In genomic region chr11:31059529-31059928, GRCh38 we compare ENCODE assay signal across 17 cellular contexts.
DNase-seq lines count a peak whose midpoint lies in the region; ATAC-seq, FAIRE-seq and TF ChIP-seq lines count a peak whose summit lies in the region.
"Had no signal": no experiment of that assay in that cellular context is flagged by ENCODE, and none has a peak within 500 bp of the region (broad histone marks: within the 10 kb centered on the region; RNA-seq: fewer than 3 reads in every experiment).

No MANE protein-coding gene starts in this region.

- TF ChIP-seq CTCF in HepG2 (CRISPR knock-in tag; IDR thresholded peaks at IDR 0.05) (no peak), brain microvascular endothelial cell (IDR thresholded peaks at IDR 0.05; ENCODE audit: low read depth, low read length, missing control alignments) (no peak), osteocyte (IDR thresholded peaks at IDR 0.05) (no peak)

- H3K9me3 Mint-ChIP-seq in osteocyte (ENCODE audit: unreplicated experiment) = no peaks in the 10 kb centered on the region

- no peak overlapping the region for H3K27ac ChIP-seq in HepG2 (ENCODE audit: extremely low read length, insufficient read depth, low read length)
- no peak overlapping the region for H3K27ac ChIP-seq in Karpas-422 (ENCODE audit: low read length)
- H3K27ac ChIP-seq in brain microvascular endothelial cell = no peak overlapping the region
- H3K27ac ChIP-seq: 22Rv1; BLaER1 treated with 17β-estradiol and CSF1 and Interleukin-3, amounts not matched to agents 10 nM and 100 nM; GM23248 had no signal

- no peaks in the 10 kb centered on the region for H4K20me1 ChIP-seq in HepG2 (ENCODE audit: insufficient read depth, low read length)
- no peaks in the 10 kb centered on the region for H4K20me1 ChIP-seq in Karpas-422 (ENCODE audit: insufficient read depth, low read depth, low read length)
- H4K20me1 ChIP-seq: BLaER1 treated with 17β-estradiol and CSF1 and Interleukin-3, amounts not matched to agents 10 nM and 100 nM had no signal

- no peaks in the 10 kb centered on the region for H3K27me3 Mint-ChIP-seq in osteocyte (ENCODE audit: unreplicated experiment)
- H3K27me3 Mint-ChIP-seq: CD4-positive, CD25-positive, alpha-beta regulatory T cell had no signal

- peak; percentile 73 for FAIRE-seq in HepG2 (lab: Jason Lieb, UNC)
- FAIRE-seq: G401.6, GM12891 had no signal

- no peaks in the 10 kb centered on the region for H3K9me2 ChIP-seq in Karpas-422 (replicated peaks; ENCODE audit: insufficient read depth, low read length)

- H3K79me2 ChIP-seq in HepG2 (ENCODE audit: insufficient read depth, low read length) (no peaks in the 10 kb centered on the region), Karpas-422 (ENCODE audit: low read length) (no peaks in the 10 kb centered on the region)

- peaks cover 4% of the 10 kb centered on the region for H3K4me1 Mint-ChIP-seq in osteocyte (ENCODE audit: unreplicated experiment)
- H3K4me1 Mint-ChIP-seq: CD4-positive, CD25-positive, alpha-beta regulatory T cell had no signal

- intact Hi-C loops in HepG2 (cut with micrococcal nuclease; ENCODE audit: unreplicated experiment) = no loop called here

- H3K27ac Mint-ChIP-seq in osteocyte (ENCODE audit: unreplicated experiment) = no peak overlapping the region
- H3K27ac Mint-ChIP-seq: CD4-positive, CD25-positive, alpha-beta regulatory T cell had no signal

- TF ChIP-seq RAD21 in HepG2 (CRISPR knock-in tag; IDR thresholded peaks at IDR 0.05) = no peak

- no peaks in the 10 kb centered on the region for H3K9me3 ChIP-seq in HepG2 (ENCODE audit: low read length)
- no peaks in the 10 kb centered on the region for H3K9me3 ChIP-seq in Karpas-422 (ENCODE audit: low read length)
- H3K9me3 ChIP-seq: BLaER1 treated with 17β-estradiol and CSF1 and Interleukin-3, amounts not matched to agents 10 nM and 100 nM had no signal

- H3K36me3 ChIP-seq in HepG2 (replicated peaks in 1 of 2; ENCODE audit: control insufficient read depth in 1 of 2, insufficient read depth in 2 of 2, low read length in 2 of 2) (no peaks in the 10 kb centered on the region), Karpas-422 (ENCODE audit: insufficient read depth, low read length) (no peaks in the 10 kb centered on the region), brain microvascular endothelial cell (replicated peaks) (no peaks in the 10 kb centered on the region)
- H3K36me3 ChIP-seq: BLaER1 treated with 17β-estradiol and CSF1 and Interleukin-3, amounts not matched to agents 10 nM and 100 nM had no signal

- H3K9ac ChIP-seq in HepG2 (ENCODE audit: insufficient read depth, low read depth, low read length) (no peak overlapping the region), Karpas-422 (ENCODE audit: low read length) (no peak overlapping the region)
- H3K9ac ChIP-seq: BLaER1 treated with 17β-estradiol and CSF1 and Interleukin-3, amounts not matched to agents 10 nM and 100 nM; GM23248 had no signal

- H3K4me1 ChIP-seq in HepG2 (ENCODE audit: insufficient read depth, low read length) = peaks cover 43% of the 10 kb centered on the region
- no peaks in the 10 kb centered on the region for H3K4me1 ChIP-seq in Karpas-422 (ENCODE audit: low read length)
- H3K4me1 ChIP-seq: BLaER1 treated with 17β-estradiol and CSF1 and Interleukin-3, amounts not matched to agents 10 nM and 100 nM had no signal

- H3K4me3 Mint-ChIP-seq in osteocyte (ENCODE audit: unreplicated experiment) = no peak overlapping the region
- H3K4me3 Mint-ChIP-seq: CD4-positive, CD25-positive, alpha-beta regulatory T cell had no signal

- H3K27me3 ChIP-seq in HepG2 (ENCODE audit: control insufficient read depth in 1 of 2, insufficient read depth in 2 of 2, low read length in 2 of 2) = 0 out of 5 replicates have a peak, but pooled peaks cover 0 to 3% of the 10 kb centered on the region in 2 experiments
- H3K27me3 ChIP-seq in Karpas-422 (ENCODE audit: low read length) = no peaks in the 10 kb centered on the region
- H3K27me3 ChIP-seq in brain microvascular endothelial cell (replicated peaks) = no peaks in the 10 kb centered on the region
- H3K27me3 ChIP-seq: BLaER1 treated with 17β-estradiol and CSF1 and Interleukin-3, amounts not matched to agents 10 nM and 100 nM had no signal

- TF ChIP-seq POLR2A in HepG2 (IDR thresholded peaks at IDR 0.05; ENCODE audit: insufficient read depth in 1 of 2, low read depth in 2 of 2, low read length in 2 of 2) = no peak

- TF ChIP-seq EP300 in HepG2 (IDR thresholded peaks at IDR 0.05; ENCODE audit: low read depth in 2 of 2, low read length in 2 of 2) (no peak; a peak in 1 of 4 replicates), HepG2 (CRISPR knock-in tag; IDR thresholded peaks at IDR 0.05; ENCODE audit: borderline replicate concordance) (no peak)

- H2AFZ ChIP-seq in HepG2 (ENCODE audit: low read length) (no peak overlapping the region), Karpas-422 (ENCODE audit: low read length) (no peak overlapping the region)
- H2AFZ ChIP-seq: GM23248 had no signal

- H3K4me3 ChIP-seq in HepG2 (replicated peaks in 1 of 3; ENCODE audit: insufficient read depth in 1 of 3, low read depth in 2 of 3, low read length in 3 of 3) (no peak overlapping the region; a peak in 1 of 6 replicates), Karpas-422 (ENCODE audit: low read length) (no peak overlapping the region), brain microvascular endothelial cell (ENCODE audit: low read depth, low read length) (no peak overlapping the region)
- H3K4me3 ChIP-seq: BLaER1 treated with 17β-estradiol and CSF1 and Interleukin-3, amounts not matched to agents 10 nM and 100 nM; GM23248 had no signal

- peak; percentile 81 for ATAC-seq in HepG2
- no peak for ATAC-seq in HG03045 (IDR thresholded peaks at IDR 0.05; ENCODE audit: unreplicated experiment)

- H3K36me3 Mint-ChIP-seq in osteocyte (ENCODE audit: unreplicated experiment) = no peaks in the 10 kb centered on the region
- H3K36me3 Mint-ChIP-seq: CD4-positive, CD25-positive, alpha-beta regulatory T cell had no signal

- H3K4me2 ChIP-seq in HepG2 (ENCODE audit: low read depth, low read length) (peak overlapping the region; percentile 56), Karpas-422 (ENCODE audit: low read depth, low read length, poor library complexity, severe bottlenecking) (no peak overlapping the region)
- H3K4me2 ChIP-seq: BLaER1 treated with 17β-estradiol and CSF1 and Interleukin-3, amounts not matched to agents 10 nM and 100 nM had no signal

- BruUV-seq in HepG2 (replicated peaks; lab: Mats Ljungman, UMichigan) = no TSS peak

- in situ Hi-C loops in HepG2 (cut with HindIII; ENCODE audit: extremely low pct_ligation_motif_present, low pct_unique_long_range_greater_than_20kb) (no loop called here), brain microvascular endothelial cell (cut with HindIII; ENCODE audit: low pct_ligation_motif_present, low sequenced_read_pairs) (no loop called here)

- POLR2A ChIA-PET in HepG2 (lab: Yijun Ruan, JAX) = no interaction called here

- CTCF ChIA-PET in HepG2 (lab: Yijun Ruan, JAX; ENCODE audit: low intra/inter-chr PET ratio, low total read pairs) = no interaction called here

- DNase-seq in DMS53 (lab: John Stamatoyannopoulos, UW) (peak; percentile 38), DMS53 treated with DMSO at 0.1 percent for 48 hours (lab: John Stamatoyannopoulos, UW; ENCODE audit: unreplicated experiment) (no peak), NCI-H526 treated with DMSO at 0.1 percent for 48 hours (lab: John Stamatoyannopoulos, UW) (peak; percentile 61), HepG2 (ENCODE audit: low spot score) (peak; percentile 56), Karpas-422 (no peak), brain microvascular endothelial cell (no peak), osteocyte (ENCODE audit: extremely low spot score, unreplicated experiment) (no peak)
- DNase-seq: CD4-positive, CD25-positive, alpha-beta regulatory T cell; DMS79 treated with DMSO at 0.1 percent for 48 hours; EL; GM23248; H7 had no signal

TF ChIP-seq in HepG2, 621 proteins besides CTCF, POLR2A, EP300 and RAD21 (continues in another document):
- TF ChIP-seq GATAD2A (CRISPR knock-in tag; IDR thresholded peaks at IDR 0.05) = peak; percentile 58; the same call in 1 of the 2 replicates
- peak; percentile 23; the same call in 1 of the 2 replicates for TF ChIP-seq HNF4A (CRISPR knock-in tag; IDR thresholded peaks at IDR 0.05)
- no peak for TF ChIP-seq NR2F6 (IDR thresholded peaks at IDR 0.05)
- 0 out of 2 replicates have a peak, but pooled peaks have one; percentile 14 for TF ChIP-seq NR2F6 (CRISPR knock-in tag; IDR thresholded peaks at IDR 0.05)
- TF ChIP-seq ARID5B (CRISPR knock-in tag; IDR thresholded peaks at IDR 0.05) = peak; percentile 58
- no peak for TF ChIP-seq PRMT3 (CRISPR knock-in tag; IDR thresholded peaks at IDR 0.05; ENCODE audit: borderline replicate concordance, low read depth)
- TF ChIP-seq HCFC1 (IDR thresholded peaks at IDR 0.05; ENCODE audit: low read depth, low read length) = no peak
- TF ChIP-seq BCL6 (CRISPR knock-in tag; IDR thresholded peaks at IDR 0.05) = peak; percentile 75
- no peak for TF ChIP-seq GFI1 (CRISPR knock-in tag; IDR thresholded peaks at IDR 0.05; ENCODE audit: borderline replicate concordance)
- peak; percentile 94 for TF ChIP-seq PPARG (CRISPR knock-in tag; conservative IDR thresholded peaks at IDR 0.05)
- peak; percentile 70 for TF ChIP-seq SOX5 (CRISPR knock-in tag; IDR thresholded peaks at IDR 0.05; ENCODE audit: borderline replicate concordance)

Comparison
In these comparisons a context has a peak if more than half of its experiments do, and no peak if none do; other contexts are left out.
1. DNase-seq: peak in DMS53 (single experiment), NCI-H526 treated with DMSO at 0.1 percent for 48 hours (single experiment) and HepG2 (single experiment); none in DMS53 treated with DMSO at 0.1 percent for 48 hours (single experiment), Karpas-422 (single experiment), brain microvascular endothelial cell (single experiment) and osteocyte (single experiment).